ENCODE assay signal across 22 cellular contexts in the genomic region with DNA sequence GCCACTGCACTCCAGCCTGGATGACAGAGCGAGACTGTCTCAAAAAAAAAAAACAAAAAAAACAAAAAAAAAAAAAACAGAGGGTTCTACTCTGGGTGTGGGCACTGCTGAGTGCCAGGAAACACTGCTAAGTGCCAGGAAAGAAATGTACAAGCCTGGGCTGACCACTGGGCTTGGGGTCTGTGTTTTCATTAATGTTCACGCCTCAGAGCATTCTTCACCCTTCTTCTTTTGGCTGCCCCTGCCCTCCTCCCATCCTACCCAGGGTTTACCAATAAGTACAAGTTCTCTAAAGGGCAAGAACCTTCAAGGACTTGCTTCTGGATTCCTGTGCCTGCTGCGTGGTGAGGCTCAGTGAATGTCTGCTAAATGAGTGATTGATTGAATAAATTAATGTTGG. TPM values are rescaled to one million over a fixed set of nuclear protein-coding genes. Genes with fewer than 3 reads are reported as not detected.
DNase-seq lines count a peak whose midpoint lies in the region; ATAC-seq and TF ChIP-seq lines count a peak whose summit lies in the region.
"Had no signal": no experiment of that assay in that cellular context is flagged by ENCODE, and none has a peak within 500 bp of the region (broad histone marks: within the 10 kb centered on the region; RNA-seq: fewer than 3 reads in every experiment).

No MANE protein-coding gene starts in this region.

- H3K27ac Mint-ChIP-seq in T-helper 17 cell, result peak overlapping the region; percentile 54
- H3K27ac Mint-ChIP-seq: CD4-positive, alpha-beta memory T cell had no signal

- peak overlapping the region; percentile 34; the same call in 1 of the 2 replicates for H3K27ac ChIP-seq in VCaP
- H3K27ac ChIP-seq in thyroid gland, result peak overlapping the region in 2 of 3 donors; percentile 64 to 77
- H3K27ac ChIP-seq in psoas muscle, result no peak overlapping the region
- H3K27ac ChIP-seq: BLaER1 had no signal

- TF ChIP-seq CTCF in VCaP (conservative IDR thresholded peaks at IDR 0.05) (no peak), thyroid gland (IDR thresholded peaks at IDR 0.05) (peak in 1 of 6 experiments; percentile 15), psoas muscle (IDR thresholded peaks at IDR 0.05) (no peak)

- H3K27me3 ChIP-seq in thyroid gland (no peaks in the 10 kb centered on the region), psoas muscle (ENCODE audit: insufficient read depth in 3 of 3, low read length in 2 of 3) (no peaks in the 10 kb centered on the region)
- H3K27me3 ChIP-seq: BE2C, BLaER1 had no signal

- no peak for ATAC-seq in T-helper 17 cell
- ATAC-seq in psoas muscle, result no peak

- H3K9me3 ChIP-seq in T-helper 17 cell (ENCODE audit: control insufficient read depth, low read length, poor library complexity, severe bottlenecking), result no peaks in the 10 kb centered on the region
- H3K9me3 ChIP-seq in thyroid gland, result no peaks in the 10 kb centered on the region
- H3K9me3 ChIP-seq in psoas muscle, result no peaks in the 10 kb centered on the region
- H3K9me3 ChIP-seq: BE2C, BLaER1 had no signal

- no peaks in the 10 kb centered on the region for H3K36me3 ChIP-seq in thyroid gland
- H3K36me3 ChIP-seq in psoas muscle (ENCODE audit: insufficient read depth in 1 of 2, low read depth in 1 of 2), result no peaks in the 10 kb centered on the region
- H3K36me3 ChIP-seq: BE2C, BLaER1 had no signal

- no peak for DNase-seq in T-helper 17 cell
- peak; percentile 79 to 86 for DNase-seq in thyroid gland
- no peak for DNase-seq in NCI-H748 treated with DMSO at 0.1 percent for 48 hours (lab: John Stamatoyannopoulos, UW)
- DNase-seq in psoas muscle, result no peak
- DNase-seq: 8988T; ACHN; BE2C; CD4-positive, alpha-beta memory T cell; CD4-positive, CD25-positive, alpha-beta regulatory T cell; CD8-positive, alpha-beta memory T cell; COR-L47; DMS 273 treated with DMSO at 0.1 percent for 48 hours; DMS153; DMS53; DMS79; DND-41; EL; GDM1 had no signal

- no peak overlapping the region for H3K4me3 Mint-ChIP-seq in T-helper 17 cell
- H3K4me3 Mint-ChIP-seq: CD14-positive monocyte; CD4-positive, alpha-beta memory T cell; CD4-positive, CD25-positive, alpha-beta regulatory T cell; CD8-positive, alpha-beta memory T cell had no signal

- peaks cover 2% of the 10 kb centered on the region for H3K4me1 Mint-ChIP-seq in T-helper 17 cell

- TF ChIP-seq POLR2A in thyroid gland (IDR thresholded peaks at IDR 0.05), result no peak

- H3K4me3 ChIP-seq in thyroid gland (replicated peaks in 1 of 3), result no peak overlapping the region
- H3K4me3 ChIP-seq in psoas muscle, result no peak overlapping the region
- H3K4me3 ChIP-seq: BLaER1, GM12878 had no signal

- peaks cover 11% of the 10 kb centered on the region for H3K27me3 Mint-ChIP-seq in T-helper 17 cell

- WGBS in thyroid gland, 2 donors, result 36 to 43% methylated on average over 3 of the region's 3 CpGs
- 60 to 80% (median 72%) methylated on average over 2 to 3 of the region's 3 CpGs for WGBS in psoas muscle, 3 donors

- intact Hi-C loops in thyroid gland (cut with DNase I) (no loop called here), psoas muscle (cut with DNase I) (loop anchor here (2.0 to 10.0 kb wide), 3 partner anchors 246 to 910 kb away; no protein-coding TSS in a partner anchor)

- H3K4me1 ChIP-seq in thyroid gland, result peaks cover 6 to 14% of the 10 kb centered on the region in 2 donors
- H3K4me1 ChIP-seq in psoas muscle, result peaks cover 6% of the 10 kb centered on the region
- H3K4me1 ChIP-seq: BE2C had no signal

- H3K36me3 Mint-ChIP-seq in T-helper 17 cell (ENCODE audit: low read depth), result peaks cover 4% of the 10 kb centered on the region
- H3K36me3 Mint-ChIP-seq: CD14-positive monocyte; CD4-positive, alpha-beta memory T cell; CD4-positive, CD25-positive, alpha-beta regulatory T cell; CD8-positive, alpha-beta memory T cell had no signal

RNA-seq across cellular contexts. Expression of a gene that starts 49.3 kb away (rescaled TPM):
- total RNA-seq in T-helper 17 cell, result 10 to 100 TPM; 59.8 to 60.7 TPM
- 10 to 100 TPM; 47.5 to 79.3 (median 54.9) TPM for total RNA-seq in thyroid gland
- 100 to 1,000 TPM; 100 to 198 (median 109) TPM for total RNA-seq in psoas muscle
- polyA plus RNA-seq in psoas muscle, result 10 to 100 TPM; 47.3 to 80.4 (median 67.4) TPM

Comparison
In these comparisons a context has a peak if more than half of its experiments do, and no peak if none do; other contexts are left out.
1. DNase-seq: peak in thyroid gland (2 of 2); none in T-helper 17 cell (0 of 3), NCI-H748 treated with DMSO at 0.1 percent for 48 hours (single experiment) and psoas muscle (0 of 2).